ENCODE assay signal across 29 cellular contexts in genomic region chr13:33665776-33666175, GRCh38.
"Had no signal": no experiment of that assay in that cellular context is flagged by ENCODE, and none has a peak within 500 bp of the region (broad histone marks: within the 10 kb centered on the region; RNA-seq: fewer than 3 reads in every experiment).

No MANE protein-coding gene starts in this region.

- H3K9me3 Mint-ChIP-seq: natural killer cell had no signal

- FAIRE-seq: kidney, pancreas had no signal

- DNase-seq: hypothalamus; immature natural killer cell; kidney; left colon; left lung; lower lobe of right lung; mammary epithelial cell; mesenchymal stem cell; naive B cell; natural killer cell; nephron progenitor cell; nucleus accumbens; pancreas; posterior cingulate gyrus; right lobe of liver; stimulated activated CD4-positive, alpha-beta T cell treated with anti-CD3 and anti-CD28 coated beads, Interleukin-12 subunit alpha, Interleukin-12 subunit beta, amount 100 ng/mL, for 4 hours; stimulated activated CD4-positive, alpha-beta T cell treated with anti-CD3 and anti-CD28 coated beads, Interleukin-15, amount 100 ng/mL, for 24 hours; stimulated activated CD4-positive, alpha-beta T cell treated with anti-CD3 and anti-CD28 coated beads, Interleukin-2, amount 100 ng/mL, for 24 hours; stimulated activated CD4-positive, alpha-beta T cell treated with anti-CD3 and anti-CD28 coated beads, Interleukin-4, amount 100 ng/mL, for 1 hour; stimulated activated naive B cell treated with anti-CD40 and anti-IgM and Interleukin-4, amounts not matched to agents 10 μg/mL and 1 μg/mL and 100 μg/mL, for 72 hours; stimulated activated naive CD8-positive, alpha-beta T cell treated with anti-CD3 and anti-CD28 coated beads, Interleukin-15, Interleukin-2, amounts not matched to agents 100 U/mL and 50 U/mL, for 24 hours; stomach; testis; thyroid gland; transverse colon; upper lobe of left lung had no signal

- H3K27ac Mint-ChIP-seq: immature natural killer cell; naive B cell; natural killer cell; nephron progenitor cell; stimulated activated naive B cell treated with anti-CD40 and anti-IgM and Interleukin-4, amounts not matched to agents 10 μg/mL and 1 μg/mL and 100 μg/mL, for 72 hours had no signal

- H3K36me3 Mint-ChIP-seq: immature natural killer cell; natural killer cell; stimulated activated naive B cell treated with anti-CD40 and anti-IgM and Interleukin-4, amounts not matched to agents 10 μg/mL and 1 μg/mL and 100 μg/mL, for 72 hours had no signal

- H3K36me3 ChIP-seq: left lung, lower lobe of right lung, pancreas, prostate gland, right lobe of liver, thyroid gland, transverse colon, upper lobe of left lung, vagina had no signal

- H3K4me3 ChIP-seq: left lung, lower lobe of right lung, pancreas, prostate gland, right lobe of liver, skin epidermis, stomach, testis, thyroid gland, transverse colon, upper lobe of left lung, vagina had no signal

- H3K27ac ChIP-seq: left lung, lower lobe of right lung, pancreas, prostate gland, right lobe of liver, skin epidermis, stomach, testis, thyroid gland, transverse colon, upper lobe of left lung, vagina had no signal

- H3K27me3 ChIP-seq: left lung, pancreas, right lobe of liver, stomach, testis, thyroid gland, transverse colon, upper lobe of left lung, vagina had no signal

- H3K4me1 ChIP-seq: left lung, lower lobe of right lung, pancreas, prostate gland, right lobe of liver, stomach, testis, thyroid gland, transverse colon, upper lobe of left lung, vagina had no signal

- H3K4me1 Mint-ChIP-seq: immature natural killer cell; naive B cell; natural killer cell; stimulated activated naive B cell treated with anti-CD40 and anti-IgM and Interleukin-4, amounts not matched to agents 10 μg/mL and 1 μg/mL and 100 μg/mL, for 72 hours had no signal

- H3K9me3 ChIP-seq: left lung, lower lobe of right lung, pancreas, prostate gland, right lobe of liver, stomach, testis, thyroid gland, transverse colon, upper lobe of left lung, vagina had no signal

- ATAC-seq: left colon; left lung; lower lobe of right lung; natural killer cell; pancreas; right lobe of liver; stimulated activated naive B cell treated with anti-CD40 and anti-IgM and Interleukin-4, amounts not matched to agents 10 μg/mL and 1 μg/mL and 100 μg/mL, for 72 hours; stimulated activated naive CD8-positive, alpha-beta T cell treated with anti-CD3 and anti-CD28 coated beads, Interleukin-15, Interleukin-2, amounts not matched to agents 100 U/mL and 50 U/mL, for 24 hours had no signal

- H3K4me3 Mint-ChIP-seq: immature natural killer cell; naive B cell; natural killer cell; nephron progenitor cell; stimulated activated naive B cell treated with anti-CD40 and anti-IgM and Interleukin-4, amounts not matched to agents 10 μg/mL and 1 μg/mL and 100 μg/mL, for 72 hours had no signal
